In the genomic region with DNA sequence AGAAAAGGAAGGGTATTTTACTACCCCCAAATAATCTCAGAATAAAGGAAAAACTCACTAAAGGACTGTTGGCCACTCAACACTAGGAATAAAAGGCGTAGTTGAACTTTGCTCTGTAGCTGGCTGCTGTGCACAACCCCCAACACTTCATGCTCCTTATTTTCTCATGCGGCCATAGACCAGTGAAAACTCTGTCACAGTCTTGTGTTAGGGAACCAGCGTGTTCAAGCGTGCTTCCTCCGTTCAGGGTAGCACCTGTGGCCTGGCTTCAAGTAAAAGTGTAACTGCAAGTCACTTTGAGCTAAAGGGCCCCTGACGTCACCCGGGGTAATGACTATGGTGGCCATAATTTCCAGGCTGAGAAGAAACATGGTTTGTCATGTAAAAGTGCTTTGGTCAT, we compare ENCODE assay signal across 9 cellular contexts.
DNase-seq lines count a peak whose midpoint lies in the region; ATAC-seq lines count a peak whose summit lies in the region.
"Had no signal": no experiment of that assay in that cellular context is flagged by ENCODE, and none has a peak within 500 bp of the region (broad histone marks: within the 10 kb centered on the region; RNA-seq: fewer than 3 reads in every experiment).

No MANE protein-coding gene starts in this region.

- ATAC-seq in GM18502 (IDR thresholded peaks at IDR 0.05; ENCODE audit: poor library complexity, unreplicated experiment) (peak; percentile 96), GM21390 (IDR thresholded peaks at IDR 0.05; ENCODE audit: unreplicated experiment) (peak; percentile 99), HG03135 (IDR thresholded peaks at IDR 0.05; ENCODE audit: unreplicated experiment) (peak; percentile 96)

- peak; percentile 44 for DNase-seq in kidney tubule cell (ENCODE audit: low spot score)
- DNase-seq in NCI-H345 (lab: John Stamatoyannopoulos, UW), result no peak
- DNase-seq in DMS79 (lab: John Stamatoyannopoulos, UW), result no peak
- DNase-seq in OCI-M2 (lab: John Stamatoyannopoulos, UW; ENCODE audit: unreplicated experiment), result no peak
- DNase-seq in AG08395 (ENCODE audit: low spot score), result no peak
- DNase-seq: NCI-H69 had no signal
